8 cellular contexts compared by ENCODE assay signal in the genomic region with DNA sequence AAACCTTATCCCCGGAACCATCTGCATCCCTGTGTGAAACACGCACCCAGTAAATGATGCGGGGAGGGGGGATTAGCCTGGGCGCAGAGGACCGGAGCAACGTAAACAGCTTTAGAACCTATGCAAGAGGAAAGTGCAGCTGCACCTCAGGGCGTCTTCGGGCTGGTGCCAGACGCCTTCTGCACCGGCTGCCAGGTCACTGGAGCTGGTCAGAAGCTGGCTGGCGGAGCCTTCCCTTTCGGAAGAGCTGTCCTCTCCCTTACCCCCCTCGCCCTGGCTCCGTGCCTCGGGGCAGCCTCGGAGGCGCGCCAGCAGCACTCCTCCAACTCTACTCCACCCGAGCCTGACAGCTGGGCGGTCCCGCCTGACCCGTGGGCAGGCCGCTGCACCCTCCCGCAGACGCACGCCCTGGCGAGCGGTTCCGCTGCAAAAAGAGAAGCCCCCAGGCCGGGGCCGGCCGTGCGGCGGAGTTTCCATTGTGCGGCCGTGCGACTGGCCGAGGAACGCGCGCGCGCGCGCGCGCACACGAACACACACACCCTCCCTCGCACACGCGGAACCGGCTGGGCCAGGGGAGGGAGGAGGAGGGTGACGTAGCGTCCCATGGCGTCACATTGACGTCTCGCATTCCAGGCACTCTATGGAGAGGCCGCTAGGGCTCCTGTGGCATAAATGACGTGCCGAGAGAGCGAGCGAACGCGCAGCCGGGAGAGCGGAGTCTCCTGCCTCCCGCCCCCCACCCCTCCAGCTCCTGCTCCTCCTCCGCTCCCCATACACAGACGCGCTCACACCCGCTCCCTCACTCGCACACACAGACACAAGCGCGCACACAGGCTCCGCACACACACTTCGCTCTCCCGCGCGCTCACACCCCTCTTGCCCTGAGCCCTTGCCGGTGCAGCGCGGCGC. TPM values are rescaled to one million over a fixed set of nuclear protein-coding genes. Genes with fewer than 3 reads are reported as not detected.
DNase-seq lines count a peak whose midpoint lies in the region; ATAC-seq and TF ChIP-seq lines count a peak whose summit lies in the region.

TSS of gene NR4A3 (plus strand) at position 699 of the 909 bp plus-strand sequence. CDS start 6,158 bp downstream, outside the sequence.

- no peak for TF ChIP-seq CTCF in activated CD8-positive, alpha-beta T cell treated with anti-CD3 and anti-CD28 coated beads for 36 hours (IDR thresholded peaks at IDR 0.05)
- peak; percentile 37 for TF ChIP-seq CTCF in lower lobe of right lung (IDR thresholded peaks at IDR 0.05)

- H3K9me3 Mint-ChIP-seq in activated CD8-positive, alpha-beta T cell treated with anti-CD3 and anti-CD28 coated beads for 36 hours: no peaks in the 10 kb centered on the region

- peak within 1 kb of the TSS; percentile 73 to 99 for H3K9ac ChIP-seq in duodenal mucosa (ENCODE audit: low read depth in 1 of 2, low read length in 2 of 2)

- POLR2A ChIA-PET in activated CD8-positive, alpha-beta T cell treated with anti-CD3 and anti-CD28 coated beads for 36 hours (lab: Charles Lee): interaction anchor here (1.2 to 1.5 kb wide), 3 partner anchors 11 to 43 kb away, joined by 3 to 6 read pairs (median 4); no protein-coding TSS in a partner anchor

- peak within 1 kb of the TSS; percentile 100 for H3K4me3 Mint-ChIP-seq in activated CD8-positive, alpha-beta T cell treated with anti-CD3 and anti-CD28 coated beads for 36 hours

- H3K36me3 ChIP-seq in duodenal mucosa (ENCODE audit: control insufficient read depth in 1 of 2, insufficient read depth in 2 of 2, low read length in 2 of 2) (no peaks in the 10 kb centered on the region), lower lobe of right lung (no peaks in the 10 kb centered on the region)

- H3K27me3 ChIP-seq in duodenal mucosa (ENCODE audit: control insufficient read depth in 1 of 2, insufficient read depth in 2 of 2, low read length in 2 of 2): peaks cover 36 to 47% of the 10 kb centered on the region in 2 donors
- H3K27me3 ChIP-seq in lower lobe of right lung (ENCODE audit: low read depth): peaks cover 27% of the 10 kb centered on the region

- H3K36me3 Mint-ChIP-seq in activated CD8-positive, alpha-beta T cell treated with anti-CD3 and anti-CD28 coated beads for 36 hours (ENCODE audit: low read depth): peaks cover 44% of the 10 kb centered on the region

- intact Hi-C loops in activated CD8-positive, alpha-beta T cell treated with anti-CD3 and anti-CD28 coated beads for 36 hours (cut with micrococcal nuclease): loop anchor here (5.0 kb wide), 4 partner anchors 86 to 639 kb away; partner anchors contain the start of gene STX17
- intact Hi-C loops in lower lobe of right lung (cut with DNase I): no loop called here

- H3K27ac Mint-ChIP-seq in activated CD8-positive, alpha-beta T cell treated with anti-CD3 and anti-CD28 coated beads for 36 hours: peak within 1 kb of the TSS; percentile 98

- no peaks in the 10 kb centered on the region for H3K9me3 ChIP-seq in duodenal mucosa (ENCODE audit: control insufficient read depth in 1 of 2, low read length in 2 of 2)
- no peaks in the 10 kb centered on the region for H3K9me3 ChIP-seq in lower lobe of right lung

- H3K4me3 ChIP-seq in duodenal mucosa (ENCODE audit: low read depth in 1 of 2, low read length in 2 of 2): peak within 1 kb of the TSS; percentile 80 to 89
- peak within 1 kb of the TSS; percentile 84 for H3K4me3 ChIP-seq in lower lobe of right lung

- peaks cover 37% of the 10 kb centered on the region for H3K4me1 Mint-ChIP-seq in activated CD8-positive, alpha-beta T cell treated with anti-CD3 and anti-CD28 coated beads for 36 hours (ENCODE audit: low read depth)

- peaks cover 33 to 47% of the 10 kb centered on the region in 2 donors for H3K4me1 ChIP-seq in duodenal mucosa (ENCODE audit: control insufficient read depth in 1 of 2, insufficient read depth in 2 of 2, low read length in 2 of 2)
- H3K4me1 ChIP-seq in lower lobe of right lung: peaks cover 57% of the 10 kb centered on the region

- DNase-seq in CD1c-positive myeloid dendritic cell (ENCODE audit: extremely low spot score) (peak; percentile 99), HK-2 (ENCODE audit: unreplicated experiment) (peak; percentile 86), NCI-H82 treated with DMSO at 0.1 percent for 48 hours (lab: John Stamatoyannopoulos, UW; ENCODE audit: unreplicated experiment) (peak; percentile 79), lower lobe of right lung (peak; percentile 96)
- peak; percentile 95 for DNase-seq in activated CD8-positive, alpha-beta T cell treated with anti-CD3 and anti-CD28 coated beads for 36 hours
- DNase-seq in stimulated activated CD4-positive, alpha-beta T cell treated with anti-CD3 and anti-CD28 coated beads, TNF-alpha, amount 100 ng/mL, for 1 hour (ENCODE audit: low read depth in 3 of 3, low spot score in 1 of 3): peak; percentile 60 to 77 (median 67)

- no peaks in the 10 kb centered on the region for H3K27me3 Mint-ChIP-seq in activated CD8-positive, alpha-beta T cell treated with anti-CD3 and anti-CD28 coated beads for 36 hours

- ATAC-seq in GM19438 (IDR thresholded peaks at IDR 0.05; ENCODE audit: low read depth, unreplicated experiment) (peak; percentile 29), lower lobe of right lung (peak; percentile 83 to 88)
- ATAC-seq in activated CD8-positive, alpha-beta T cell treated with anti-CD3 and anti-CD28 coated beads for 36 hours: peak; percentile 25

- peak within 1 kb of the TSS; percentile 88 for H3K27ac ChIP-seq in duodenal mucosa (ENCODE audit: low read depth, low read length)
- peak within 1 kb of the TSS; percentile 97 for H3K27ac ChIP-seq in lower lobe of right lung

- CTCF ChIA-PET in activated CD8-positive, alpha-beta T cell treated with anti-CD3 and anti-CD28 coated beads for 36 hours (lab: Charles Lee): interaction anchor here (0.8 to 2.5 kb wide), 2 partner anchors 10 to 18 kb away, joined by 3 to 9 read pairs; no protein-coding TSS in a partner anchor

RNA-seq across cellular contexts. Expression of gene NR4A3, which starts in this region (rescaled TPM):
- 100 to 1,000 TPM; 112 to 113 TPM for total RNA-seq in activated CD8-positive, alpha-beta T cell treated with anti-CD3 and anti-CD28 coated beads for 36 hours
- 1.7 TPM for total RNA-seq in lower lobe of right lung

Comparison
In these comparisons a context has a peak if more than half of its experiments do, and no peak if none do; other contexts are left out.
1. Peak in every context shown above with its lines: DNase-seq, ATAC-seq, H3K4me3 ChIP-seq and H3K27ac ChIP-seq.
2. RNA of gene NR4A3 (total RNA-seq): 112 to 113 TPM in activated CD8-positive, alpha-beta T cell treated with anti-CD3 and anti-CD28 coated beads for 36 hours; 1.7 TPM in lower lobe of right lung (single experiment); every median in the first group is over 10 times any median in the second.
3. ATAC-seq: peak in every context shown above with its lines; median percentile 86 in lower lobe of right lung; 29 in GM19438; 25 in activated CD8-positive, alpha-beta T cell treated with anti-CD3 and anti-CD28 coated beads for 36 hours.